Comparison of ENCODE assay signal across 19 cellular contexts in the genomic region with DNA sequence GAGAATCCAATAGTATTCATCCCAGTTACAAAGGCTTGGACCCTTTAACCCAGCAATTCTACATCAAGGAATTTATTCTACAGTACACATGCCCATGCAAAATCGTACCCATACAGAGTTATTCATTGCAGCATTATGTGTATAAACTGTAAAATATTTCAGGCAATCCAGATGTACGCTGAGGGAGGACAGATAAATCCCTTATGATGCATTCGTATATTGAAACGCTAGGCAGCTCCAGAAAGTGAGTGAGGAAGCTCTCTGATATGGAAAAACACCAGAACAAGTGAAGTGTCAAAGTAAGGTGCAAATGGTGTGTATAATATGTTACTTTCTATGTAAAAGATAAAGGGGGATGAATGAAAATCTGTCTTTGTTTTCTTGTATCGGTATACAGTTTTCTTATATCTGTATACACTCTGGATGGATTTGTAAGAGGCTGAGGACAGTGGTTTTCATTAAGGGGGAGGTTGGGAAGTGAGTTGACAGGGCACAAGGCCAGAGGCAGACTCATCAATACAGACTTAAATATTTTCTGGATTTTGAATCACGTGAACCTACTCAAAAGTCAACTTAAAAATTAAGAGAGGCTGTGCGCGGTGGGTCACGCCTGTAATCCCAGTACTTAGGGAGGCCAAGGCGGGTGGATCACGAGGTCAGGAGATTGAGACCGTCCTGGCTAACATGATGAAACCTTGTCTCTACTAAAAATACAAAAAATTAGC. TPM values are rescaled to one million over a fixed set of nuclear protein-coding genes. Genes with fewer than 3 reads are reported as not detected.
DNase-seq lines count a peak whose midpoint lies in the region; ATAC-seq, FAIRE-seq and TF ChIP-seq lines count a peak whose summit lies in the region.
"Had no signal": no experiment of that assay in that cellular context is flagged by ENCODE, and none has a peak within 500 bp of the region (broad histone marks: within the 10 kb centered on the region; RNA-seq: fewer than 3 reads in every experiment).

No MANE protein-coding gene starts in this region.

- peaks cover 10% of the 10 kb centered on the region for H3K4me1 ChIP-seq in smooth muscle cell (ENCODE audit: low read depth)
- H3K4me1 ChIP-seq in small intestine (ENCODE audit: control insufficient read depth in 2 of 2, insufficient read depth in 1 of 2, low read depth in 1 of 2, low read length in 1 of 2): no peaks in the 10 kb centered on the region

- DNase-seq in amniotic epithelial cell (ENCODE audit: low read depth) (peak; percentile 54), fibroblast of villous mesenchyme (ENCODE audit: low read depth) (peak; percentile 66), smooth muscle cell (lab: John Stamatoyannopoulos, UW; ENCODE audit: unreplicated experiment) (no peak), small intestine (no peak)
- no peak for DNase-seq in effector memory CD8-positive, alpha-beta T cell
- DNase-seq: CD4-positive, alpha-beta T cell; CD8-positive, alpha-beta memory T cell; DMS 273 treated with DMSO at 0.1 percent for 48 hours; DMS79; GDM1; H9 had no signal

- H3K9ac ChIP-seq in smooth muscle cell (ENCODE audit: low read depth): no peak overlapping the region

- H3K36me3 Mint-ChIP-seq in effector memory CD8-positive, alpha-beta T cell (ENCODE audit: insufficient read depth): no peaks in the 10 kb centered on the region
- H3K36me3 Mint-ChIP-seq: CD14-positive monocyte; CD8-positive, alpha-beta memory T cell had no signal

- no peak for FAIRE-seq in small intestine (lab: Jason Lieb, UNC)
- FAIRE-seq: D721Med, GM12878 had no signal

- no peaks in the 10 kb centered on the region for H3K79me2 ChIP-seq in smooth muscle cell (ENCODE audit: low read depth)

- H4K20me1 ChIP-seq in smooth muscle cell (ENCODE audit: low read depth): no peaks in the 10 kb centered on the region

- no peak overlapping the region for H3K4me2 ChIP-seq in smooth muscle cell
- H3K4me2 ChIP-seq: GM23338 had no signal

- H3K4me3 ChIP-seq in fibroblast of villous mesenchyme (ENCODE audit: low read depth, low read length) (no peak overlapping the region), smooth muscle cell (no peak overlapping the region), small intestine (ENCODE audit: low read depth in 1 of 2, low read length in 2 of 2) (no peak overlapping the region)
- H3K4me3 ChIP-seq: GM12878, GM23338 had no signal

- no peak overlapping the region for H3K27ac Mint-ChIP-seq in effector memory CD8-positive, alpha-beta T cell
- H3K27ac Mint-ChIP-seq: CD14-positive monocyte; CD4-positive, alpha-beta T cell; CD8-positive, alpha-beta memory T cell; GM23338; H9 had no signal

- peaks cover 14 to 37% of the 10 kb centered on the region in 2 donors for H3K27me3 Mint-ChIP-seq in effector memory CD8-positive, alpha-beta T cell
- H3K27me3 Mint-ChIP-seq: CD4-positive, alpha-beta T cell had no signal

- ATAC-seq in effector memory CD8-positive, alpha-beta T cell (replicated peaks): no peak
- no peak for ATAC-seq in HG03139 (IDR thresholded peaks at IDR 0.05; ENCODE audit: unreplicated experiment)
- ATAC-seq: GM12878, GM23338 had no signal

- no peak overlapping the region for H3K4me3 Mint-ChIP-seq in effector memory CD8-positive, alpha-beta T cell
- H3K4me3 Mint-ChIP-seq: CD14-positive monocyte; CD4-positive, alpha-beta T cell; CD8-positive, alpha-beta memory T cell; GM23338; H9 had no signal

- H3K27ac ChIP-seq in smooth muscle cell (ENCODE audit: low read depth) (peak overlapping the region; percentile 26), small intestine (ENCODE audit: low read depth in 1 of 2, low read length in 1 of 2) (no peak overlapping the region)

- H3K9me3 ChIP-seq in smooth muscle cell (replicated peaks; ENCODE audit: low read depth): no peaks in the 10 kb centered on the region
- H3K9me3 ChIP-seq in small intestine (ENCODE audit: control insufficient read depth, low read depth): no peaks in the 10 kb centered on the region

- TF ChIP-seq CTCF in fibroblast of villous mesenchyme (IDR thresholded peaks at IDR 0.05; ENCODE audit: insufficient read depth, low read depth, low read length): no peak
- TF ChIP-seq CTCF in smooth muscle cell (IDR thresholded peaks at IDR 0.05; ENCODE audit: borderline replicate concordance, insufficient read depth, poor library complexity, severe bottlenecking): no peak

- H3K36me3 ChIP-seq in smooth muscle cell (ENCODE audit: low read depth) (no peaks in the 10 kb centered on the region), small intestine (ENCODE audit: control insufficient read depth in 2 of 2, insufficient read depth in 2 of 2, low read length in 2 of 2) (no peaks in the 10 kb centered on the region)

- H3K9me3 Mint-ChIP-seq in effector memory CD8-positive, alpha-beta T cell: no peaks in the 10 kb centered on the region
- H3K9me3 Mint-ChIP-seq: CD14-positive monocyte; CD4-positive, alpha-beta T cell; CD8-positive, alpha-beta memory T cell had no signal

- H3F3A ChIP-seq in smooth muscle cell (ENCODE audit: low read depth): peaks cover 17% of the 10 kb centered on the region

- H3K27me3 ChIP-seq in smooth muscle cell (ENCODE audit: low read depth) (no peaks in the 10 kb centered on the region), small intestine (ENCODE audit: control insufficient read depth in 2 of 2, insufficient read depth in 2 of 2, low read length in 2 of 2) (no peaks in the 10 kb centered on the region)

- 61% methylated on average over 12 of the region's 12 CpGs for WGBS in smooth muscle cell (ENCODE audit: low lambda C conversion rate)
- 81 to 88% (median 84%) methylated on average over 12 of the region's 12 CpGs for WGBS in small intestine, 3 donors

- H2AFZ ChIP-seq in smooth muscle cell (ENCODE audit: low read depth): no peak overlapping the region
- H2AFZ ChIP-seq: GM23338 had no signal

- peaks cover 3% of the 10 kb centered on the region in 2 donors for H3K4me1 Mint-ChIP-seq in effector memory CD8-positive, alpha-beta T cell (ENCODE audit: low read depth in 2 of 2)
- H3K4me1 Mint-ChIP-seq: CD14-positive monocyte, GM23338 had no signal

RNA-seq across cellular contexts. Expression of gene VWA2, which starts 17.1 kb away (rescaled TPM):
- total RNA-seq in fibroblast of villous mesenchyme: under 0.01 TPM in 1 of 2 replicates, not detected in the other
- 0.36 TPM in 2 replicates for total RNA-seq in smooth muscle cell
- polyA plus RNA-seq in smooth muscle cell: 0.06 and 0.70 TPM in 2 replicates
- 1 to 10 TPM in 1 of 3 donors, not detected in 2; 3.0 TPM for polyA plus RNA-seq in small intestine
- total RNA-seq: A172; A673; CD4-positive, alpha-beta T cell; CD8-positive, alpha-beta memory T cell; GM12878; H4 had no signal
- polyA plus RNA-seq: CD14-positive monocyte; CD8-positive, alpha-beta memory T cell had no signal

Comparison
In these comparisons a context has a peak if more than half of its experiments do, and no peak if none do; other contexts are left out.
1. DNase-seq: peak in amniotic epithelial cell (single experiment) and fibroblast of villous mesenchyme (single experiment); none in smooth muscle cell (single experiment), effector memory CD8-positive, alpha-beta T cell (0 of 3) and small intestine (single experiment).